ENCODE assay signal across 8 cellular contexts in the genomic region with DNA sequence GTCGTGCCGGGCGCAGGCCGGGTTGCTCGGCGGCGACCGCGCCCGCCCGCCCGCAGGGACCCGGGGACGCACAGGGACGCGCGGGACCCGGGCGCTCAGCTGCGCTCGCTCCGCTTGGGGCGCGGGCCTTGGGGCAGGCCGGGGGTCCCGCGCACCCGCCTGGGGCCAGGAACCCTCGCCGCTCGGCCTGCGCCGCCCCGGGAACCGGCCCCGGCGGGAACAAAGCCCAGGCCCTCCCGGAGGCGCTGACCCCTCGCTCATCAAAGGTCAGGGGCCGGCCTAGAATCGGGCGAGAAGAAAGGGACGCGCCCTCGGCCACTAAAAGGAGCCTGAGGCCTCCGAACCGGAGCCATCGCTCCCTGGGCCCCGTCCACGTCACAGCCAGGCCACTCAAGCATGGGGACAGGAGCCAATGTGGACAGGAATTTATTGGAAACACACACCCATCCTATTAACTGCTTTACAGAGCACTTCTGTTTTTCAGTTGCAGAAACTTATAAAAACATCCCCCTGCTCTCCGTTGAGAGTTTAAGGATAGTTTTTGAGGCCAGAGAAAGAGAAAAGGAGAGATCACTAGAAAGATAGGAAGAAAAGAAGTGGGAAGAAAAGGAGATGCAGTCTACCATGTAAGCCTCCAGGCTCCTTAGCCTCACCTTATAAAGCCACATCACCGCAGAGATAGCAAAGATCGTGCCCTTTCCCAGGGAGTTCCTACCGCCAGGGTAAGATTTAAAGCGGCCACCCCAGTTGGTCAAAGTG. TPM values are rescaled to one million over a fixed set of nuclear protein-coding genes. Genes with fewer than 3 reads are reported as not detected.
DNase-seq lines count a peak whose midpoint lies in the region; TF ChIP-seq lines count a peak whose summit lies in the region.

No MANE protein-coding gene starts in this region.

- TF ChIP-seq CTCF in dorsolateral prefrontal cortex (IDR thresholded peaks at IDR 0.05 in 54 of 56, conservative IDR thresholded peaks at IDR 0.05 in 2 of 56; ENCODE audit: low read depth in 1 of 56, partially characterized antibody in 56 of 56): peak in 2 of 56 donors; percentile 15 to 31

- peaks cover 0 to 7% (median 0%) of the 10 kb centered on the region in 45 donors for H3K27me3 ChIP-seq in dorsolateral prefrontal cortex
- peaks cover 3% of the 10 kb centered on the region for H3K27me3 ChIP-seq in mononuclear cell (ENCODE audit: insufficient read depth, low read length)

- intact Hi-C loops in dorsolateral prefrontal cortex (cut with DNase I): loop anchor here (5.0 to 10.0 kb wide), 3 partner anchors 111 to 216 kb away; no protein-coding TSS in a partner anchor

- peaks cover 17% of the 10 kb centered on the region for H3K4me1 ChIP-seq in mononuclear cell (ENCODE audit: insufficient read depth, low read length)

- H3K27ac ChIP-seq in dorsolateral prefrontal cortex: peak overlapping the region; percentile 7 to 96 (median 83)

- H3K9me3 ChIP-seq in mononuclear cell (ENCODE audit: low read depth, low read length): no peaks in the 10 kb centered on the region

- H3K4me3 ChIP-seq in dorsolateral prefrontal cortex (peak overlapping the region; percentile 51 to 86 (median 71)), mononuclear cell (ENCODE audit: low read length) (peak overlapping the region; percentile 36)

- DNase-seq in NCI-H1417 (lab: John Stamatoyannopoulos, UW) (peak; percentile 8 to 66 (median 54)), NCI-H1417 treated with DMSO at 0.1 percent for 48 hours (lab: John Stamatoyannopoulos, UW) (no peak), KBM-7 (peak; percentile 33), dorsolateral prefrontal cortex (no peak), mucosa of gallbladder (ENCODE audit: low spot score) (no peak)
- DNase-seq in activated CD8-positive, alpha-beta memory T cell treated with anti-CD3 and anti-CD28 coated beads for 24 hours: no peak
- DNase-seq in activated CD4-positive, CD25-positive, alpha-beta regulatory T cell (lab: John Stamatoyannopoulos, UW): no peak

- in situ Hi-C loops in KBM-7 (cut with MboI; ENCODE audit: low pct_unique_long_range_greater_than_20kb, low sequenced_read_pairs): no loop called here

RNA-seq across cellular contexts. Expression of a gene that starts 0.5 kb away (rescaled TPM):
- total RNA-seq in dorsolateral prefrontal cortex: 10 to 100 TPM in 109 of 120 experiments, 1 to 10 TPM in 11; 7.3 to 24.4 (median 13.4) TPM
- 2.6 TPM for total RNA-seq in mononuclear cell
- 51.4 TPM for total RNA-seq in mucosa of gallbladder

Comparison
In these comparisons a context has a peak if more than half of its experiments do, and no peak if none do; other contexts are left out.
1. DNase-seq: peak in NCI-H1417 (3 of 3) and KBM-7 (single experiment); none in NCI-H1417 treated with DMSO at 0.1 percent for 48 hours (single experiment), dorsolateral prefrontal cortex (0 of 10), mucosa of gallbladder (single experiment), activated CD8-positive, alpha-beta memory T cell treated with anti-CD3 and anti-CD28 coated beads for 24 hours (single experiment) and activated CD4-positive, CD25-positive, alpha-beta regulatory T cell (0 of 4).